Comparison of ENCODE assay signal across 8 cellular contexts in the genomic region with DNA sequence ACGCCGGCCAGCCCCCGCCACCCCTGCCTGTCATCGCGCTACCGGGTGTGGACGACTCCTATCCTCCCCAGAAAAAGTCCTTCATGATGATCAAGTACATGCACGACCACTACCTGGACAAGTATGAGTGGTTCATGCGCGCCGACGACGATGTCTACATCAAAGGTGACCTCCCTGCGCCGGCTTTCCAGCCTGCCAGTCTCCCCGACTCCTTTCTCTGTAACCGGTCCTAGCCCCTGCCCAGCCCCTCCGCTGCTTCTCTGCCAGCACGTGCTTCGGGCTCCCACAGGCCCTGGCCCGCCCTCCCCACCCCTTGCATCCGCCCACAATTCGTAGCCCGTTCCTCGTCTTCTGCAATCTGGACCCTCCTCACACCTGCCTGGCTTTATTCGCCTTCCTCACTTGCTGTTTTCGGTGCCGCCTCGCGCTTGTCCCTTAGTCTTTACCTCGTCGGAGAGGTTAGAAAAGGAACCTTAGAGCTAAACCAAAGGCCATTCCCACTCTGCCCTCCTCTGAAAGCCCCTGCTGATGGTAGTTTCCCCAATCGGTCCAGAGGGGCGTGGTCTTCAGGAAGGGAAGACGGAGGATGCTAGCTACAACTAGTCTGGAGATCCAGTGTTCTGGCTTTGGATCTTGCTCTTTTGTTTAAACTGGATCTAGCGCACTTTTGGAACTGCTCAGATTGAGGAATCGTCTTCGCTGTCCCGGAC. TPM values are rescaled to one million over a fixed set of nuclear protein-coding genes. Genes with fewer than 3 reads are reported as not detected.
DNase-seq lines count a peak whose midpoint lies in the region; ATAC-seq and TF ChIP-seq lines count a peak whose summit lies in the region.

No MANE protein-coding gene starts in this region.

- peak; percentile 10 for DNase-seq in SK-MEL-5 (ENCODE audit: low read depth, low spot score)
- no peak for DNase-seq in esophagus muscularis mucosa (ENCODE audit: extremely low spot score)
- DNase-seq in natural killer cell treated with Interleukin-12 subunit alpha and Interleukin-12 subunit beta and Interleukin-15 and Interleukin-18, amount 100 ng/mL, for 72 hours (ENCODE audit: low spot score), result no peak
- no peak for DNase-seq in DMS79 (lab: John Stamatoyannopoulos, UW)
- no peak for DNase-seq in kidney tubule cell (ENCODE audit: low spot score)

- intact Hi-C loops in esophagus muscularis mucosa (cut with DNase I), result loop anchor here (10.0 kb wide), 2 partner anchors 1199 to 1509 kb away; no protein-coding TSS in a partner anchor

- no peaks in the 10 kb centered on the region for H3K9me3 ChIP-seq in esophagus muscularis mucosa

- 1% methylated on average over 36 of the region's 39 CpGs for WGBS in esophagus muscularis mucosa

- peak overlapping the region in 1 of 4 donors; percentile 75 for H3K27ac ChIP-seq in esophagus muscularis mucosa (replicated peaks in 1 of 4)

- peaks cover 4 to 32% (median 13%) of the 10 kb centered on the region in 4 donors for H3K27me3 ChIP-seq in esophagus muscularis mucosa

- TF ChIP-seq CTCF in esophagus muscularis mucosa (IDR thresholded peaks at IDR 0.05), result no peak

- 0 out of 2 replicates have a peak overlapping the region, but pooled peaks have one; percentile 41 for H3K4me3 ChIP-seq in GM08714 (ENCODE audit: low read length)
- peak overlapping the region; percentile 67 to 86 (median 74) for H3K4me3 ChIP-seq in esophagus muscularis mucosa

- H3K36me3 Mint-ChIP-seq in natural killer cell treated with Interleukin-12 subunit alpha and Interleukin-12 subunit beta and Interleukin-15 and Interleukin-18, amount 100 ng/mL, for 72 hours, result peaks cover 14% of the 10 kb centered on the region

- H3K27me3 Mint-ChIP-seq in natural killer cell treated with Interleukin-12 subunit alpha and Interleukin-12 subunit beta and Interleukin-15 and Interleukin-18, amount 100 ng/mL, for 72 hours, result peaks cover 27 to 33% of the 10 kb centered on the region in 2 donors

- H3K4me1 Mint-ChIP-seq in natural killer cell treated with Interleukin-12 subunit alpha and Interleukin-12 subunit beta and Interleukin-15 and Interleukin-18, amount 100 ng/mL, for 72 hours (ENCODE audit: low read depth in 2 of 2), result peaks cover 13 to 17% of the 10 kb centered on the region in 2 donors

- no peak for TF ChIP-seq POLR2A in esophagus muscularis mucosa (IDR thresholded peaks at IDR 0.05; ENCODE audit: low read depth)

- in situ Hi-C loops in SK-MEL-5 (cut with HindIII; ENCODE audit: low pct_unique_long_range_greater_than_20kb, low sequenced_read_pairs), result no loop called here

- no peaks in the 10 kb centered on the region for H3K36me3 ChIP-seq in esophagus muscularis mucosa

- TF ChIP-seq EP300 in esophagus muscularis mucosa (IDR thresholded peaks at IDR 0.05), result no peak

- H3K9me3 Mint-ChIP-seq in natural killer cell treated with Interleukin-12 subunit alpha and Interleukin-12 subunit beta and Interleukin-15 and Interleukin-18, amount 100 ng/mL, for 72 hours, result no peaks in the 10 kb centered on the region

- ATAC-seq in natural killer cell treated with Interleukin-12 subunit alpha and Interleukin-12 subunit beta and Interleukin-15 and Interleukin-18, amount 100 ng/mL, for 72 hours, result no peak
- ATAC-seq in GM21786 (IDR thresholded peaks at IDR 0.05; ENCODE audit: unreplicated experiment) (no peak), HG03521 (IDR thresholded peaks at IDR 0.05; ENCODE audit: unreplicated experiment) (no peak)

- peaks cover 14 to 30% (median 25%) of the 10 kb centered on the region in 4 donors for H3K4me1 ChIP-seq in esophagus muscularis mucosa

- H3K27ac Mint-ChIP-seq in natural killer cell treated with Interleukin-12 subunit alpha and Interleukin-12 subunit beta and Interleukin-15 and Interleukin-18, amount 100 ng/mL, for 72 hours, result peak overlapping the region in 1 of 2 donors; percentile 33

- peak overlapping the region; percentile 86 for H3K4me3 Mint-ChIP-seq in natural killer cell treated with Interleukin-12 subunit alpha and Interleukin-12 subunit beta and Interleukin-15 and Interleukin-18, amount 100 ng/mL, for 72 hours

RNA-seq across cellular contexts. Expression of gene CHSY3, which starts 1.4 kb away (rescaled TPM):
- total RNA-seq in SK-MEL-5 (2014; rRNA removed; shearing (Covaris generic)), result 7.5 and 7.8 TPM in 2 replicates
- 3.2 and 4.3 TPM in 2 replicates for polyA plus RNA-seq in SK-MEL-5 (2015; cell fraction: cytosol; rRNA removed)
- 1.1 and 1.7 TPM in 2 replicates for polyA plus RNA-seq in SK-MEL-5 (2015; cell fraction: nucleus; rRNA removed)
- 1 to 10 TPM; 1.2 to 2.1 (median 1.7) TPM for total RNA-seq in esophagus muscularis mucosa
- total RNA-seq in natural killer cell treated with Interleukin-12 subunit alpha and Interleukin-12 subunit beta and Interleukin-15 and Interleukin-18, amount 100 ng/mL, for 72 hours, result 1 to 10 TPM in 1 of 2 donors, under 1 TPM in 1; 0.19 to 2.3 TPM
